ENCODE assay signal across 22 cellular contexts in genomic region chr12:118107694-118108093, GRCh38.
"Had no signal": no experiment of that assay in that cellular context is flagged by ENCODE, and none has a peak within 500 bp of the region (broad histone marks: within the 10 kb centered on the region; RNA-seq: fewer than 3 reads in every experiment).

No MANE protein-coding gene starts in this region.

- H3K9me3 Mint-ChIP-seq: naive thymus-derived CD4-positive, alpha-beta T cell; natural killer cell treated with Interleukin-12 subunit alpha and Interleukin-12 subunit beta and Interleukin-15 and Interleukin-18, amount 100 ng/mL, for 72 hours; stimulated activated effector memory CD8-positive, alpha-beta T cell treated with anti-CD3 and anti-CD28 coated beads, Interleukin-12 subunit alpha, Interleukin-12 subunit beta, amount 100 ng/mL, for 72 hours; stimulated activated naive CD8-positive, alpha-beta T cell treated with anti-CD3 and anti-CD28 coated beads, Interleukin-15, Interleukin-2, amounts not matched to agents 100 ng/mL and 50 ng/mL, for 24 hours; type B pancreatic cell had no signal

- H3K4me3 Mint-ChIP-seq: naive thymus-derived CD4-positive, alpha-beta T cell; natural killer cell treated with Interleukin-12 subunit alpha and Interleukin-12 subunit beta and Interleukin-15 and Interleukin-18, amount 100 ng/mL, for 72 hours; stimulated activated effector memory CD8-positive, alpha-beta T cell treated with anti-CD3 and anti-CD28 coated beads, Interleukin-12 subunit alpha, Interleukin-12 subunit beta, amount 100 ng/mL, for 72 hours; stimulated activated naive CD8-positive, alpha-beta T cell treated with anti-CD3 and anti-CD28 coated beads, Interleukin-15, Interleukin-2, amounts not matched to agents 100 ng/mL and 50 ng/mL, for 24 hours had no signal

- H3K27me3 ChIP-seq: hepatocyte, ovary, right atrium auricular region, suprapubic skin, tibial nerve, uterus had no signal

- H3K4me1 ChIP-seq: uterus had no signal

- H3K4me2 ChIP-seq: hepatocyte had no signal

- H3K79me2 ChIP-seq: hepatocyte had no signal

- H3K9me3 ChIP-seq: left ventricle myocardium inferior, mucosa of descending colon, ovary, right atrium auricular region, spleen, suprapubic skin, thoracic aorta, tibial nerve, uterus had no signal

- H2AFZ ChIP-seq: hepatocyte had no signal

- H3K27ac ChIP-seq: hepatocyte, left ventricle myocardium inferior, ovary, right atrium auricular region, skin epidermis, spleen, suprapubic skin, thoracic aorta, tibial nerve, uterus had no signal

- H3K36me3 ChIP-seq: left ventricle myocardium inferior, ovary, right atrium auricular region, spleen, suprapubic skin, thoracic aorta, tibial nerve, uterus had no signal

- ATAC-seq: mucosa of descending colon; naive thymus-derived CD4-positive, alpha-beta T cell; sciatic nerve had no signal

- H3K27me3 Mint-ChIP-seq: progenitor cell of endocrine pancreas, type B pancreatic cell had no signal

- H3K36me3 Mint-ChIP-seq: natural killer cell treated with Interleukin-12 subunit alpha and Interleukin-12 subunit beta and Interleukin-15 and Interleukin-18, amount 100 ng/mL, for 72 hours; type B pancreatic cell had no signal

- DNase-seq: left ventricle myocardium inferior; midbrain; naive thymus-derived CD4-positive, alpha-beta T cell; ovary; spleen; stimulated activated CD4-positive, alpha-beta T cell treated with anti-CD3 and anti-CD28 coated beads, Interleukin-4, amount 100 ng/mL, for 24 hours; stimulated activated naive CD4-positive, alpha-beta T cell; uterus had no signal

- H3K4me3 ChIP-seq: hepatocyte, left ventricle myocardium inferior, lung, mucosa of descending colon, ovary, right atrium auricular region, skin epidermis, spleen, suprapubic skin, thoracic aorta, tibial nerve, uterus had no signal

- H3K27ac Mint-ChIP-seq: naive thymus-derived CD4-positive, alpha-beta T cell; natural killer cell treated with Interleukin-12 subunit alpha and Interleukin-12 subunit beta and Interleukin-15 and Interleukin-18, amount 100 ng/mL, for 72 hours; stimulated activated effector memory CD8-positive, alpha-beta T cell treated with anti-CD3 and anti-CD28 coated beads, Interleukin-12 subunit alpha, Interleukin-12 subunit beta, amount 100 ng/mL, for 72 hours; stimulated activated naive CD8-positive, alpha-beta T cell treated with anti-CD3 and anti-CD28 coated beads, Interleukin-15, Interleukin-2, amounts not matched to agents 100 ng/mL and 50 ng/mL, for 24 hours had no signal
